Comparison of ENCODE assay signal across 27 cellular contexts in genomic region chr3:124998247-124998630, GRCh38. TPM values are rescaled to one million over a fixed set of nuclear protein-coding genes. Genes with fewer than 3 reads are reported as not detected.
A peak's percentile ranks its signal among the peaks of the same experiment; 100 is the strongest.
DNase-seq lines count a peak whose midpoint lies in the region; ATAC-seq and TF ChIP-seq lines count a peak whose summit lies in the region.
"Had no signal": no experiment of that assay in that cellular context is flagged by ENCODE, and none has a peak within 500 bp of the region (broad histone marks: within the 10 kb centered on the region; RNA-seq: fewer than 3 reads in every experiment).

No MANE protein-coding gene starts in this region.

- H3K9me3 Mint-ChIP-seq in activated naive CD8-positive, alpha-beta T cell treated with anti-CD3 and anti-CD28 coated beads, Interleukin-2, amount 10 ng/mL, durations not matched to agents 7 days and 5 days = no peaks in the 10 kb centered on the region
- H3K9me3 Mint-ChIP-seq in activated naive CD8-positive, alpha-beta T cell treated with anti-CD3 and anti-CD28 coated beads, Interleukin-2, amount 50 U/mL, for 24 hours = no peaks in the 10 kb centered on the region
- H3K9me3 Mint-ChIP-seq in CD4-positive, alpha-beta memory T cell = no peaks in the 10 kb centered on the region
- H3K9me3 Mint-ChIP-seq: nephron had no signal

- no peaks in the 10 kb centered on the region for H3K9me3 ChIP-seq in WERI-Rb-1 (ENCODE audit: severe bottlenecking)
- H3K9me3 ChIP-seq in CD4-positive, alpha-beta memory T cell (ENCODE audit: control insufficient read depth in 1 of 2, low read length in 2 of 2) = no peaks in the 10 kb centered on the region
- H3K9me3 ChIP-seq: gastrocnemius medialis, pancreas, tibial artery had no signal

- peak overlapping the region; percentile 34 for H3K27ac Mint-ChIP-seq in activated naive CD8-positive, alpha-beta T cell treated with anti-CD3 and anti-CD28 coated beads, Interleukin-2, amount 10 ng/mL, durations not matched to agents 7 days and 5 days
- H3K27ac Mint-ChIP-seq in activated naive CD8-positive, alpha-beta T cell treated with anti-CD3 and anti-CD28 coated beads, Interleukin-2, amount 50 U/mL, for 24 hours = no peak overlapping the region
- peak overlapping the region in 2 of 7 donors; percentile 68 to 82 for H3K27ac Mint-ChIP-seq in CD4-positive, alpha-beta memory T cell
- H3K27ac Mint-ChIP-seq: activated CD8-positive, alpha-beta memory T cell treated with anti-CD3 and anti-CD28 coated beads, Interleukin-2, amount 10 ng/mL, durations not matched to agents 7 days and 5 days had no signal

- H3K36me3 ChIP-seq in WERI-Rb-1 (peaks cover 100% of the 10 kb centered on the region), rectal smooth muscle tissue (ENCODE audit: control insufficient read depth, insufficient read depth, low read length) (peaks cover 8% of the 10 kb centered on the region)
- H3K36me3 ChIP-seq in CD4-positive, alpha-beta memory T cell (ENCODE audit: insufficient read depth, low read length) = peaks cover 45% of the 10 kb centered on the region

- intact Hi-C loops in CD4-positive, alpha-beta memory T cell (cut with micrococcal nuclease) = loop anchor here (5.0 kb wide), 1 partner anchor 589 kb away; no protein-coding TSS in a partner anchor

- H3K27ac ChIP-seq in WERI-Rb-1 (peak overlapping the region; percentile 63), rectal smooth muscle tissue (ENCODE audit: low read depth, low read length) (peak overlapping the region; percentile 95), coronary artery (no peak overlapping the region)
- no peak overlapping the region for H3K27ac ChIP-seq in CD4-positive, alpha-beta memory T cell (ENCODE audit: low read depth, low read length)
- H3K27ac ChIP-seq: gastrocnemius medialis, tibial artery had no signal

- peaks cover 19% of the 10 kb centered on the region for H3K4me1 Mint-ChIP-seq in activated naive CD8-positive, alpha-beta T cell treated with anti-CD3 and anti-CD28 coated beads, Interleukin-2, amount 10 ng/mL, durations not matched to agents 7 days and 5 days
- H3K4me1 Mint-ChIP-seq in activated naive CD8-positive, alpha-beta T cell treated with anti-CD3 and anti-CD28 coated beads, Interleukin-2, amount 50 U/mL, for 24 hours = peaks cover 12% of the 10 kb centered on the region
- H3K4me1 Mint-ChIP-seq in CD4-positive, alpha-beta memory T cell = peaks cover 0 to 23% (median 5%) of the 10 kb centered on the region in 4 donors

- no peak for DNase-seq in activated naive CD8-positive, alpha-beta T cell treated with anti-CD3 and anti-CD28 coated beads, Interleukin-2, amount 10 ng/mL, durations not matched to agents 7 days and 5 days
- DNase-seq in activated naive CD8-positive, alpha-beta T cell treated with anti-CD3 and anti-CD28 coated beads, Interleukin-2, amount 50 U/mL, for 24 hours = no peak
- DNase-seq in WERI-Rb-1 (no peak), islet precursor cell (peak; percentile 48), superior temporal gyrus (ENCODE audit: extremely low spot score) (no peak), coronary artery (ENCODE audit: low spot score) (no peak)
- no peak for DNase-seq in CD4-positive, alpha-beta memory T cell
- DNase-seq: activated CD4-positive, alpha-beta T cell treated with anti-CD3 and anti-CD28 coated beads for 48 hours; activated CD8-positive, alpha-beta memory T cell treated with anti-CD3 and anti-CD28 coated beads, Interleukin-2, amount 10 ng/mL, durations not matched to agents 7 days and 5 days; activated naive CD4-positive, alpha-beta T cell treated with Interleukin-2 at 50 U/mL for 16 hours; activated T-cell treated with anti-CD3 and anti-CD28 coated beads, Interleukin-2, amount 50 U/mL, for 48 hours; amygdala; DMS53; gastrocnemius medialis; H7; hypothalamus; NCI-H1092 treated with DMSO at 0.1 percent for 48 hours; NCI-H187; NK-92 treated with Interleukin-12 subunit alpha and Interleukin-12 subunit beta, amount 100 ng/mL, for 24 hours; pancreas; PC-3; SHP77; stimulated activated CD4-positive, alpha-beta T cell treated with anti-CD3 and anti-CD28 coated beads, Interleukin-15, amount 100 ng/mL, for 24 hours; stimulated activated naive CD4-positive, alpha-beta T cell treated with Interleukin-2 at 50 U/mL for 16 hours; tibial artery had no signal

- peaks cover 35% of the 10 kb centered on the region for H3K36me3 Mint-ChIP-seq in activated naive CD8-positive, alpha-beta T cell treated with anti-CD3 and anti-CD28 coated beads, Interleukin-2, amount 10 ng/mL, durations not matched to agents 7 days and 5 days
- peaks cover 49% of the 10 kb centered on the region for H3K36me3 Mint-ChIP-seq in activated naive CD8-positive, alpha-beta T cell treated with anti-CD3 and anti-CD28 coated beads, Interleukin-2, amount 50 U/mL, for 24 hours (ENCODE audit: low read depth)
- H3K36me3 Mint-ChIP-seq in CD4-positive, alpha-beta memory T cell = peaks cover 68 to 93% of the 10 kb centered on the region in 2 donors

- H3K4me3 ChIP-seq in WERI-Rb-1 (ENCODE audit: low read depth, low read length) = no peak overlapping the region
- no peak overlapping the region for H3K4me3 ChIP-seq in rectal smooth muscle tissue (ENCODE audit: low read length)
- H3K4me3 ChIP-seq in coronary artery = no peak overlapping the region
- H3K4me3 ChIP-seq in CD4-positive, alpha-beta memory T cell (ENCODE audit: low read length in 2 of 2) = no peak overlapping the region
- H3K4me3 ChIP-seq: gastrocnemius medialis, pancreas, tibial artery had no signal

- no peak overlapping the region for H3K9ac ChIP-seq in rectal smooth muscle tissue (ENCODE audit: low read length)

- CTCF ChIA-PET in CD4-positive, alpha-beta memory T cell (lab: Charles Lee; ENCODE audit: partially characterized antibody) = interaction anchor here (1.1 to 9.2 kb wide), 2 partner anchors 144 to 440 kb away, joined by 5 to 99 read pairs; no protein-coding TSS in a partner anchor

- POLR2A ChIA-PET in activated naive CD8-positive, alpha-beta T cell treated with anti-CD3 and anti-CD28 coated beads, Interleukin-2, amount 10 ng/mL, durations not matched to agents 7 days and 5 days (lab: Charles Lee) = no interaction called here
- POLR2A ChIA-PET in CD4-positive, alpha-beta memory T cell (lab: Charles Lee; ENCODE audit: partially characterized antibody) = no interaction called here

- H3K27me3 ChIP-seq in WERI-Rb-1 (ENCODE audit: insufficient read depth, low read depth, severe bottlenecking) (no peaks in the 10 kb centered on the region), rectal smooth muscle tissue (ENCODE audit: control insufficient read depth, insufficient read depth, low read length) (no peaks in the 10 kb centered on the region)
- H3K27me3 ChIP-seq in CD4-positive, alpha-beta memory T cell (ENCODE audit: insufficient read depth, low read length) = no peaks in the 10 kb centered on the region
- H3K27me3 ChIP-seq: gastrocnemius medialis, pancreas, tibial artery had no signal

- peaks cover 73% of the 10 kb centered on the region for H3K4me1 ChIP-seq in rectal smooth muscle tissue (ENCODE audit: control insufficient read depth, insufficient read depth, low read length)
- H3K4me1 ChIP-seq in CD4-positive, alpha-beta memory T cell (ENCODE audit: insufficient read depth, low read length) = peaks cover 5% of the 10 kb centered on the region

- H3K27me3 Mint-ChIP-seq in activated naive CD8-positive, alpha-beta T cell treated with anti-CD3 and anti-CD28 coated beads, Interleukin-2, amount 10 ng/mL, durations not matched to agents 7 days and 5 days = no peaks in the 10 kb centered on the region
- H3K27me3 Mint-ChIP-seq in activated naive CD8-positive, alpha-beta T cell treated with anti-CD3 and anti-CD28 coated beads, Interleukin-2, amount 50 U/mL, for 24 hours = no peaks in the 10 kb centered on the region
- H3K27me3 Mint-ChIP-seq in CD4-positive, alpha-beta memory T cell = no peaks in the 10 kb centered on the region
- H3K27me3 Mint-ChIP-seq: activated CD8-positive, alpha-beta memory T cell treated with anti-CD3 and anti-CD28 coated beads, Interleukin-2, amount 10 ng/mL, durations not matched to agents 7 days and 5 days had no signal

- no peak for ATAC-seq in activated naive CD8-positive, alpha-beta T cell treated with anti-CD3 and anti-CD28 coated beads, Interleukin-2, amount 10 ng/mL, durations not matched to agents 7 days and 5 days (ENCODE audit: low read depth)
- no peak for ATAC-seq in activated naive CD8-positive, alpha-beta T cell treated with anti-CD3 and anti-CD28 coated beads, Interleukin-2, amount 50 U/mL, for 24 hours
- ATAC-seq: activated CD8-positive, alpha-beta memory T cell treated with anti-CD3 and anti-CD28 coated beads, Interleukin-2, amount 10 ng/mL, durations not matched to agents 7 days and 5 days; gastrocnemius medialis; pancreas; PC-3 had no signal

- no peak overlapping the region for H3K4me3 Mint-ChIP-seq in activated naive CD8-positive, alpha-beta T cell treated with anti-CD3 and anti-CD28 coated beads, Interleukin-2, amount 10 ng/mL, durations not matched to agents 7 days and 5 days
- H3K4me3 Mint-ChIP-seq in activated naive CD8-positive, alpha-beta T cell treated with anti-CD3 and anti-CD28 coated beads, Interleukin-2, amount 50 U/mL, for 24 hours = no peak overlapping the region
- H3K4me3 Mint-ChIP-seq in CD4-positive, alpha-beta memory T cell = no peak overlapping the region
- H3K4me3 Mint-ChIP-seq: activated CD8-positive, alpha-beta memory T cell treated with anti-CD3 and anti-CD28 coated beads, Interleukin-2, amount 10 ng/mL, durations not matched to agents 7 days and 5 days; nephron had no signal

- TF ChIP-seq CTCF in WERI-Rb-1 (IDR thresholded peaks at IDR 0.05; ENCODE audit: low read depth, low read length) (no peak), coronary artery (IDR thresholded peaks at IDR 0.05) (no peak)

RNA-seq across cellular contexts. Expression of gene HEG1, which starts 57.6 kb away (rescaled TPM):
- total RNA-seq in activated naive CD8-positive, alpha-beta T cell treated with anti-CD3 and anti-CD28 coated beads, Interleukin-2, amount 10 ng/mL, durations not matched to agents 7 days and 5 days = 10 to 100 TPM; 49.1 to 49.5 TPM
- total RNA-seq in CD4-positive, alpha-beta memory T cell = 10 to 100 TPM; 20.2 to 21.7 TPM
- polyA plus RNA-seq in CD4-positive, alpha-beta memory T cell = 1 to 10 TPM; 1.1 to 4.7 TPM

Comparison
In these comparisons a context has a peak if more than half of its experiments do, and no peak if none do; other contexts are left out.
1. H3K27ac ChIP-seq: peak in WERI-Rb-1 (single experiment) and rectal smooth muscle tissue (single experiment); none in coronary artery (0 of 2) and CD4-positive, alpha-beta memory T cell (single experiment).